ENCODE assay signal across 23 cellular contexts in genomic region chr16:3063617-3064389, GRCh38. TPM values are rescaled to one million over a fixed set of nuclear protein-coding genes. Genes with fewer than 3 reads are reported as not detected.
DNase-seq lines count a peak whose midpoint lies in the region; ATAC-seq lines count a peak whose summit lies in the region.
"Had no signal": no experiment of that assay in that cellular context is flagged by ENCODE, and none has a peak within 500 bp of the region (broad histone marks: within the 10 kb centered on the region; RNA-seq: fewer than 3 reads in every experiment).

No MANE protein-coding gene starts in this region.

- DNase-seq in activated CD4-positive, alpha-beta T cell treated with anti-CD3 and anti-CD28 coated beads for 36 hours = no peak
- DNase-seq in activated CD4-positive, alpha-beta T cell treated with anti-CD3 and anti-CD28 coated beads, Interleukin-2, amount 50 U/mL, for 1 hour = no peak
- DNase-seq in activated naive CD8-positive, alpha-beta T cell treated with anti-CD3 and anti-CD28 coated beads, Interleukin-2, amount 50 U/mL, for 24 hours = no peak
- DNase-seq in naive thymus-derived CD4-positive, alpha-beta T cell = no peak
- DNase-seq in SK-N-DZ (ENCODE audit: low spot score) = no peak
- DNase-seq: 8988T; activated CD4-positive, alpha-beta T cell treated with anti-CD3 and anti-CD28 coated beads for 1 hour; cerebellar nuclear complex; EL; HCEC 1CT; NCI-H1694 treated with DMSO at 0.1 percent for 48 hours; NCI-H510A treated with DMSO at 0.1 percent for 48 hours; retina; stimulated activated CD4-positive, alpha-beta T cell treated with anti-CD3 and anti-CD28 coated beads, Interleukin-2, amount 100 ng/mL, for 24 hours had no signal

- H3K4me3 Mint-ChIP-seq in activated CD4-positive, alpha-beta T cell treated with anti-CD3 and anti-CD28 coated beads for 36 hours = peak overlapping the region; percentile 45
- no peak overlapping the region for H3K4me3 Mint-ChIP-seq in activated naive CD8-positive, alpha-beta T cell treated with anti-CD3 and anti-CD28 coated beads, Interleukin-2, amount 50 U/mL, for 24 hours
- peak overlapping the region; percentile 15 to 100 (median 98) for H3K4me3 Mint-ChIP-seq in naive thymus-derived CD4-positive, alpha-beta T cell
- H3K4me3 Mint-ChIP-seq: CD14-positive monocyte, type B pancreatic cell had no signal

- no peak overlapping the region for H3K4me3 ChIP-seq in HUES6 (ENCODE audit: low read depth, low read length)
- no peak overlapping the region for H3K4me3 ChIP-seq in naive thymus-derived CD4-positive, alpha-beta T cell (ENCODE audit: low read length)

- intact Hi-C loops in activated CD4-positive, alpha-beta T cell treated with anti-CD3 and anti-CD28 coated beads for 36 hours (cut with DNase I, micrococcal nuclease) = no loop called here
- intact Hi-C loops in naive thymus-derived CD4-positive, alpha-beta T cell (cut with micrococcal nuclease) = no loop called here

- no peaks in the 10 kb centered on the region for H3K9me3 Mint-ChIP-seq in activated CD4-positive, alpha-beta T cell treated with anti-CD3 and anti-CD28 coated beads for 36 hours (ENCODE audit: low read depth)
- no peaks in the 10 kb centered on the region for H3K9me3 Mint-ChIP-seq in activated naive CD8-positive, alpha-beta T cell treated with anti-CD3 and anti-CD28 coated beads, Interleukin-2, amount 50 U/mL, for 24 hours
- peaks cover 0 to 6% (median 0%) of the 10 kb centered on the region in 11 donors for H3K9me3 Mint-ChIP-seq in naive thymus-derived CD4-positive, alpha-beta T cell
- H3K9me3 Mint-ChIP-seq: CD14-positive monocyte, type B pancreatic cell had no signal

- no peaks in the 10 kb centered on the region for H3K27me3 ChIP-seq in HUES6 (ENCODE audit: control insufficient read depth, insufficient read depth, low read length)
- no peaks in the 10 kb centered on the region for H3K27me3 ChIP-seq in naive thymus-derived CD4-positive, alpha-beta T cell (ENCODE audit: control insufficient read depth in 2 of 2, insufficient read depth in 2 of 2, low read length in 2 of 2)

- peak overlapping the region; percentile 100 for H3K27ac Mint-ChIP-seq in activated CD4-positive, alpha-beta T cell treated with anti-CD3 and anti-CD28 coated beads for 36 hours
- H3K27ac Mint-ChIP-seq in activated naive CD8-positive, alpha-beta T cell treated with anti-CD3 and anti-CD28 coated beads, Interleukin-2, amount 50 U/mL, for 24 hours = peak overlapping the region; percentile 100
- H3K27ac Mint-ChIP-seq in naive thymus-derived CD4-positive, alpha-beta T cell = peak overlapping the region; percentile 66 to 100 (median 98)
- H3K27ac Mint-ChIP-seq: CD14-positive monocyte, type B pancreatic cell had no signal

- POLR2A ChIA-PET in activated CD4-positive, alpha-beta T cell treated with anti-CD3 and anti-CD28 coated beads for 36 hours (lab: Charles Lee) = interaction anchor here (0.6 to 4.7 kb wide), 3 partner anchors 12 to 41 kb away, joined by 3 to 48 read pairs (median 3); no protein-coding TSS in a partner anchor
- POLR2A ChIA-PET in naive thymus-derived CD4-positive, alpha-beta T cell (lab: Charles Lee) = interaction anchor here (0.6 to 10.4 kb wide), 9 partner anchors 12 to 1656 kb away, joined by 3 to 182 read pairs (median 6); partner anchors contain the start of genes ZNF213 and ZSCAN10

- peaks cover 61% of the 10 kb centered on the region for H3K4me1 Mint-ChIP-seq in activated CD4-positive, alpha-beta T cell treated with anti-CD3 and anti-CD28 coated beads for 36 hours
- peaks cover 60% of the 10 kb centered on the region for H3K4me1 Mint-ChIP-seq in activated naive CD8-positive, alpha-beta T cell treated with anti-CD3 and anti-CD28 coated beads, Interleukin-2, amount 50 U/mL, for 24 hours
- peaks cover 43 to 60% (median 59%) of the 10 kb centered on the region in 7 donors for H3K4me1 Mint-ChIP-seq in naive thymus-derived CD4-positive, alpha-beta T cell

- H3K9me3 ChIP-seq in HUES6 (ENCODE audit: control insufficient read depth, insufficient read depth, low read depth, low read length) = no peaks in the 10 kb centered on the region
- no peaks in the 10 kb centered on the region for H3K9me3 ChIP-seq in naive thymus-derived CD4-positive, alpha-beta T cell (ENCODE audit: control insufficient read depth in 2 of 3, low read length in 3 of 3)

- no peaks in the 10 kb centered on the region for H3K36me3 ChIP-seq in HUES6 (ENCODE audit: control insufficient read depth, insufficient read depth, low read length)
- peaks cover 0 to 10% (median 3%) of the 10 kb centered on the region in 3 experiments for H3K36me3 ChIP-seq in naive thymus-derived CD4-positive, alpha-beta T cell (ENCODE audit: control insufficient read depth in 2 of 3, insufficient read depth in 3 of 3, low read length in 3 of 3)

- H3K4me1 ChIP-seq in HUES6 (ENCODE audit: control insufficient read depth, insufficient read depth, low read length) = peaks cover 30% of the 10 kb centered on the region
- H3K4me1 ChIP-seq in naive thymus-derived CD4-positive, alpha-beta T cell (ENCODE audit: control insufficient read depth in 2 of 2, insufficient read depth in 2 of 2, low read length in 2 of 2) = peaks cover 28 to 33% of the 10 kb centered on the region in 2 donors

- peaks cover 34% of the 10 kb centered on the region for H3K36me3 Mint-ChIP-seq in activated CD4-positive, alpha-beta T cell treated with anti-CD3 and anti-CD28 coated beads for 36 hours (ENCODE audit: low read depth)
- H3K36me3 Mint-ChIP-seq in activated naive CD8-positive, alpha-beta T cell treated with anti-CD3 and anti-CD28 coated beads, Interleukin-2, amount 50 U/mL, for 24 hours (ENCODE audit: low read depth) = peaks cover 29% of the 10 kb centered on the region
- H3K36me3 Mint-ChIP-seq in naive thymus-derived CD4-positive, alpha-beta T cell = peaks cover 8 to 53% (median 14%) of the 10 kb centered on the region in 5 donors
- H3K36me3 Mint-ChIP-seq: CD14-positive monocyte, type B pancreatic cell had no signal

- no peak for ATAC-seq in activated CD4-positive, alpha-beta T cell treated with anti-CD3 and anti-CD28 coated beads for 36 hours
- no peak for ATAC-seq in activated naive CD8-positive, alpha-beta T cell treated with anti-CD3 and anti-CD28 coated beads, Interleukin-2, amount 50 U/mL, for 24 hours
- ATAC-seq in naive thymus-derived CD4-positive, alpha-beta T cell = no peak
- ATAC-seq in HG02884 (IDR thresholded peaks at IDR 0.05; ENCODE audit: unreplicated experiment) (no peak), HG03097 (IDR thresholded peaks at IDR 0.05; ENCODE audit: low FRiP score, unreplicated experiment) (no peak)

- H3K27me3 Mint-ChIP-seq in activated CD4-positive, alpha-beta T cell treated with anti-CD3 and anti-CD28 coated beads for 36 hours = no peaks in the 10 kb centered on the region
- H3K27me3 Mint-ChIP-seq in activated naive CD8-positive, alpha-beta T cell treated with anti-CD3 and anti-CD28 coated beads, Interleukin-2, amount 50 U/mL, for 24 hours = no peaks in the 10 kb centered on the region
- no peaks in the 10 kb centered on the region for H3K27me3 Mint-ChIP-seq in naive thymus-derived CD4-positive, alpha-beta T cell
- H3K27me3 Mint-ChIP-seq: type B pancreatic cell had no signal

- H3K27ac ChIP-seq in HUES6 (ENCODE audit: low read depth, low read length) = peak overlapping the region; percentile 4; the same call in 1 of the 2 replicates
- peak overlapping the region; percentile 88 for H3K27ac ChIP-seq in naive thymus-derived CD4-positive, alpha-beta T cell (ENCODE audit: low read depth, low read length)
- H3K27ac ChIP-seq: epithelial cell of prostate, HL-60 had no signal

- CTCF ChIA-PET in activated CD4-positive, alpha-beta T cell treated with anti-CD3 and anti-CD28 coated beads for 36 hours (lab: Charles Lee) = interaction anchor here (0.5 to 6.7 kb wide), 13 partner anchors 11 to 193 kb away, joined by 3 to 65 read pairs (median 5); partner anchors contain the start of gene MEFV
- CTCF ChIA-PET in naive thymus-derived CD4-positive, alpha-beta T cell (lab: Charles Lee) = interaction anchor here (0.6 to 13.9 kb wide), 6 partner anchors 13 to 105 kb away, joined by 3 to 244 read pairs (median 4); partner anchors contain the start of gene ZNF213

- H3K9ac ChIP-seq in HUES6 (ENCODE audit: low read length) = peak overlapping the region; percentile 58

RNA-seq across cellular contexts. Expression of gene IL32, which starts 1.6 kb away (rescaled TPM):
- total RNA-seq in activated CD4-positive, alpha-beta T cell treated with anti-CD3 and anti-CD28 coated beads for 36 hours = 1,000 to 10,000 TPM; 1,864 to 2,360 TPM
- 1,000 to 10,000 TPM in 1 of 5 experiments, 100 to 1,000 TPM in 4; 351 to 3,697 (median 587) TPM for total RNA-seq in naive thymus-derived CD4-positive, alpha-beta T cell
- polyA plus RNA-seq in naive thymus-derived CD4-positive, alpha-beta T cell = 1,000 to 10,000 TPM; 1,418 to 1,605 TPM
- not detected in 2 replicates for polyA plus RNA-seq in SK-N-DZ (2014; cell fraction: cytosol; rRNA removed)
- polyA plus RNA-seq in SK-N-DZ (2014; cell fraction: nucleus; rRNA removed) = not detected in 2 replicates

RNA-seq across cellular contexts. Expression of gene MMP25, which starts 17.4 kb away (rescaled TPM):
- under 1 TPM; 0.55 to 0.91 TPM for total RNA-seq in activated CD4-positive, alpha-beta T cell treated with anti-CD3 and anti-CD28 coated beads for 36 hours
- total RNA-seq in naive thymus-derived CD4-positive, alpha-beta T cell = 10 to 100 TPM in 2 of 5 experiments, 1 to 10 TPM in 1, under 1 TPM in 2; 0.73 to 64.4 (median 3.7) TPM
- under 1 TPM; 0.64 to 0.93 TPM for polyA plus RNA-seq in naive thymus-derived CD4-positive, alpha-beta T cell
- polyA plus RNA-seq in SK-N-DZ (2014; cell fraction: cytosol; rRNA removed) = not detected in 2 replicates
- not detected in 2 replicates for polyA plus RNA-seq in SK-N-DZ (2014; cell fraction: nucleus; rRNA removed)

RNA-seq across cellular contexts. Expression of gene BICDL2, which starts 27.1 kb away (rescaled TPM):
- total RNA-seq in activated CD4-positive, alpha-beta T cell treated with anti-CD3 and anti-CD28 coated beads for 36 hours = 1 to 10 TPM in 1 of 2 experiments, under 1 TPM in 1; 0.58 to 1.2 TPM
- 1 to 10 TPM in 1 of 5 experiments, not detected in 4; 1.0 TPM for total RNA-seq in naive thymus-derived CD4-positive, alpha-beta T cell
- polyA plus RNA-seq in naive thymus-derived CD4-positive, alpha-beta T cell = not detected
- not detected in 2 replicates for polyA plus RNA-seq in SK-N-DZ (2014; cell fraction: cytosol; rRNA removed)
- 0.73 TPM in 1 of 2 replicates, not detected in the other for polyA plus RNA-seq in SK-N-DZ (2014; cell fraction: nucleus; rRNA removed)
- total RNA-seq: LHCN-M2, myocyte had no signal
- polyA plus RNA-seq: CD14-positive monocyte had no signal

RNA-seq across cellular contexts. Expression of gene ZSCAN10, which starts 35.3 kb away (rescaled TPM):
- total RNA-seq in activated CD4-positive, alpha-beta T cell treated with anti-CD3 and anti-CD28 coated beads for 36 hours = under 1 TPM; 0.11 to 0.30 TPM
- total RNA-seq in naive thymus-derived CD4-positive, alpha-beta T cell = under 1 TPM in 3 of 5 experiments, not detected in 2; 0.22 to 0.61 (median 0.29) TPM
- polyA plus RNA-seq in naive thymus-derived CD4-positive, alpha-beta T cell = under 1 TPM in 1 of 2 donors, not detected in 1; 0.35 TPM
- not detected in 2 replicates for polyA plus RNA-seq in SK-N-DZ (2014; cell fraction: cytosol; rRNA removed)
- 0.69 TPM in 1 of 2 replicates, not detected in the other for polyA plus RNA-seq in SK-N-DZ (2014; cell fraction: nucleus; rRNA removed)
- total RNA-seq: LHCN-M2, myocyte had no signal
- polyA plus RNA-seq: CD14-positive monocyte had no signal

RNA-seq across cellular contexts. Expression of gene THOC6, which starts 40.0 kb away (rescaled TPM):
- 10 to 100 TPM; 46.9 to 50.2 TPM for total RNA-seq in activated CD4-positive, alpha-beta T cell treated with anti-CD3 and anti-CD28 coated beads for 36 hours
- total RNA-seq in naive thymus-derived CD4-positive, alpha-beta T cell = 10 to 100 TPM; 25.3 to 55.5 (median 26.0) TPM
- 10 to 100 TPM; 46.3 to 60.6 TPM for polyA plus RNA-seq in naive thymus-derived CD4-positive, alpha-beta T cell
- polyA plus RNA-seq in SK-N-DZ (2014; cell fraction: cytosol; rRNA removed) = 41.7 and 45.1 TPM in 2 replicates
- 78.3 and 95.2 TPM in 2 replicates for polyA plus RNA-seq in SK-N-DZ (2014; cell fraction: nucleus; rRNA removed)
